1 cellular context compared by ENCODE assay signal in the genomic region with DNA sequence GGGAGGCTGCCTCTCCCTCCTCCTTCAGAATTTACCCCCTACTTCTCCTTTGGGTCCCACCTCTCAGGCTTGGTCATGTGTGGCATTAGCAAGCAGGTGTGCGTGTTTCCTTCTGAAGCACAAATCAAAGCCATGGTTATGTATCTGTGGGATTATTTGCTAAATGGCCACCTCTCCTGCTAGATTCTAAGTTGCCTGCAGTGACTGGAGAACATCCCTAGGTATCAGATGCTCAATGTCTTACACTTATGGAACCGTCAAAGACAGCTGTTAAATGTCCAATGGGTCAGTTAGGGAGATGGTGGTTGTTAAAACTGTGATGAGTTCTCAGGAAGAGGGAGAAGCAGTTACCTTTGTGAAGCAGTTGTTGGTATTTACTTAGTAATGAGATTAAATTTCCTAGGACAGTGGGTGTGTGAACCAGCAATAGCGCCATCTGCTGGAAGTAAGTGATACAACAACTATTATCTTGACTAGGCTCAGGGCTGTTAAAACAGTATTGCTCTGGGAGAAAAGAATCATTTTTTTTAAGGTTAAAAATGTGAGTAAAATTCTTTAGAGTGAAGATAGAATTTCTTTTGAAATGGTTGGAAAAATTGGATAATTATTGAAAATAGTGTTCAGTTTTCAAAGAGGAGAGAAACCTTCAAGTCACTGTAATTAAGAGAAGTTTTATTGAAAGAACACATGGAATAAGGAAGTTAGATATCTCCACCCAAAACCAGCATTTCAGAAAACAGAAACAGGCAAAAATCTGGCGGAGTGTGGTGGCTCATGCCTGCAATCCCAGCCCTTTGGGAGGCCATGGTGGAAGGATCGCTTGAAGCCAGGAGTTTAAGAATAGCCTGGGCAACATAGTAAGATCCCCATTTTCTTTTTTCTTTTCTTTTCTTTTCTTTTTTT.
TF ChIP-seq lines count a peak whose summit lies in the region.

No MANE protein-coding gene starts in this region.

TF ChIP-seq in IMR-90, 13 proteins besides CTCF, POLR2A, EP300 and RAD21 (continued from another document):
- no peak for TF ChIP-seq MAZ (IDR thresholded peaks at IDR 0.05; ENCODE audit: borderline replicate concordance, low read depth, low read length)
- no peak for TF ChIP-seq NFE2L2 (IDR thresholded peaks at IDR 0.05; ENCODE audit: low read depth, low read length)
- peak; percentile 91 for TF ChIP-seq SMC3 (IDR thresholded peaks at IDR 0.05; ENCODE audit: low read depth, low read length)
- TF ChIP-seq, protein P1, sequence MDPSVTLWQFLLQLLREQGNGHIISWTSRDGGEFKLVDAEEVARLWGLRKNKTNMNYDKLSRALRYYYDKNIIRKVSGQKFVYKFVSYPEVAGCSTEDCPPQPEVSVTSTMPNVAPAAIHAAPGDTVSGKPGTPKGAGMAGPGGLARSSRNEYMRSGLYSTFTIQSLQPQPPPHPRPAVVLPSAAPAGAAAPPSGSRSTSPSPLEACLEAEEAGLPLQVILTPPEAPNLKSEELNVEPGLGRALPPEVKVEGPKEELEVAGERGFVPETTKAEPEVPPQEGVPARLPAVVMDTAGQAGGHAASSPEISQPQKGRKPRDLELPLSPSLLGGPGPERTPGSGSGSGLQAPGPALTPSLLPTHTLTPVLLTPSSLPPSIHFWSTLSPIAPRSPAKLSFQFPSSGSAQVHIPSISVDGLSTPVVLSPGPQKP (IDR thresholded peaks at IDR 0.05; ENCODE audit: borderline replicate concordance, low read depth, low read length): no peak
- no peak for TF ChIP-seq MAFK (IDR thresholded peaks at IDR 0.05; ENCODE audit: low read depth, low read length)
